ENCODE assay signal across 11 cellular contexts in the genomic region with DNA sequence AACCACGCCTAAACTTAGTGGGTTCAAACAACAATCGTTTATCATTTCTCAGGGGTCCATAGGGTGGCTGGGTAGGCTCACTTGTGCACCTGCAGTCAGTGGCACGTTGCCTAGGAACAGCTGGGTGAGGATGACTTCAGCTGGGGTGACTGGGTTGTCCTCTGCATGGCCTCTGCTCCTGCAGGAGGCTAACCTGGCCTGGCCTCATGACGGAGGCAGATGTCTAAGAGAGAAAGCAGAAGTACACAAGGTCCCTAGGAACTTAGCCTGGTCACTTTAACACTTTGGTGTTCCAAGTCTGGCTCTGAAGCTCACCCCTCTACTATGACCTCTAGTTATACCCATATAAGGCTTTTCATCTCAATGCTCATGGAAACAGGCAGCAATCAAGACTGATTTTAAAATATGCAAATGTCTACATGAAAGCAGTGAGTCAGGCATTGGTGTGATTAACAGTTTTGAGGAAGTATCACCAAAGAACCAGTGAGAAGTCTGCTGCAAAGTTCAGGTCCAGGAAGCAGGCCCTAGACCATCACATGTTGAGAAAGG. TPM values are rescaled to one million over a fixed set of nuclear protein-coding genes. Genes with fewer than 3 reads are reported as not detected.
DNase-seq lines count a peak whose midpoint lies in the region; ATAC-seq and TF ChIP-seq lines count a peak whose summit lies in the region.
"Had no signal": no experiment of that assay in that cellular context is flagged by ENCODE, and none has a peak within 500 bp of the region (broad histone marks: within the 10 kb centered on the region; RNA-seq: fewer than 3 reads in every experiment).

No MANE protein-coding gene starts in this region.

- ATAC-seq in HG02759 (IDR thresholded peaks at IDR 0.05; ENCODE audit: unreplicated experiment) (peak; percentile 88), sciatic nerve (peak; percentile 46)
- ATAC-seq: A549 had no signal

- peak; percentile 20 for DNase-seq in activated CD4-positive, alpha-beta T cell treated with anti-CD3 and anti-CD28 coated beads for 48 hours
- DNase-seq in activated CD4-positive, alpha-beta T cell treated with anti-CD3 and anti-CD28 coated beads, Interleukin-2, amount 10 ng/mL, durations not matched to agents 7 days and 5 days: no peak
- DNase-seq in NB4 (ENCODE audit: low read depth) (peak; percentile 57), sciatic nerve (ENCODE audit: low spot score) (no peak), RWPE1 (ENCODE audit: low spot score) (no peak), glutamatergic neuron (no peak), NCI-H128 (lab: John Stamatoyannopoulos, UW; ENCODE audit: unreplicated experiment) (no peak)
- DNase-seq: psoas muscle had no signal

- no peaks in the 10 kb centered on the region for H3K27me3 Mint-ChIP-seq in activated CD4-positive, alpha-beta T cell treated with anti-CD3 and anti-CD28 coated beads, Interleukin-2, amount 10 ng/mL, durations not matched to agents 7 days and 5 days
- peaks cover 2% of the 10 kb centered on the region for H3K27me3 Mint-ChIP-seq in glutamatergic neuron (ENCODE audit: unreplicated experiment)
- H3K27me3 Mint-ChIP-seq: type B pancreatic cell had no signal

- no peak overlapping the region for H3K27ac ChIP-seq in RWPE1
- H3K27ac ChIP-seq: A549, psoas muscle had no signal

- CTCF ChIA-PET in activated CD4-positive, alpha-beta T cell treated with anti-CD3 and anti-CD28 coated beads, Interleukin-2, amount 10 ng/mL, durations not matched to agents 7 days and 5 days (lab: Charles Lee): no interaction called here
- CTCF ChIA-PET in RWPE1 (lab: Yijun Ruan, JAX): interaction anchor here (0.7 to 0.8 kb wide), 2 partner anchors 517 to 627 kb away, joined by 3 to 4 read pairs; no protein-coding TSS in a partner anchor

- no peak for TF ChIP-seq POLR2A in NB4 (IDR thresholded peaks at IDR 0.05; ENCODE audit: extremely low read depth, insufficient read length)

- no peak for TF ChIP-seq CTCF in NB4 (IDR thresholded peaks at IDR 0.05; ENCODE audit: low read depth, low read length)
- no peak for TF ChIP-seq CTCF in RWPE1 (conservative IDR thresholded peaks at IDR 0.05; ENCODE audit: low read depth)
- TF ChIP-seq CTCF in glutamatergic neuron (IDR thresholded peaks at IDR 0.05; ENCODE audit: partially characterized antibody, unreplicated experiment): no peak

- H3K4me3 ChIP-seq in NB4 (ENCODE audit: low read depth, low read length): no peak overlapping the region
- H3K4me3 ChIP-seq: A549, psoas muscle had no signal

- POLR2A ChIA-PET in activated CD4-positive, alpha-beta T cell treated with anti-CD3 and anti-CD28 coated beads, Interleukin-2, amount 10 ng/mL, durations not matched to agents 7 days and 5 days (lab: Charles Lee): no interaction called here
- POLR2A ChIA-PET in RWPE1 (lab: Yijun Ruan, JAX; ENCODE audit: low non-redundant PET): no interaction called here

- no peaks in the 10 kb centered on the region for H3K4me1 Mint-ChIP-seq in activated CD4-positive, alpha-beta T cell treated with anti-CD3 and anti-CD28 coated beads, Interleukin-2, amount 10 ng/mL, durations not matched to agents 7 days and 5 days
- no peaks in the 10 kb centered on the region for H3K4me1 Mint-ChIP-seq in glutamatergic neuron (ENCODE audit: low read depth, unreplicated experiment)

- no peaks in the 10 kb centered on the region for H3K9me3 Mint-ChIP-seq in activated CD4-positive, alpha-beta T cell treated with anti-CD3 and anti-CD28 coated beads, Interleukin-2, amount 10 ng/mL, durations not matched to agents 7 days and 5 days
- no peaks in the 10 kb centered on the region for H3K9me3 Mint-ChIP-seq in glutamatergic neuron (ENCODE audit: unreplicated experiment)
- H3K9me3 Mint-ChIP-seq: type B pancreatic cell had no signal

- H3K27ac Mint-ChIP-seq in activated CD4-positive, alpha-beta T cell treated with anti-CD3 and anti-CD28 coated beads, Interleukin-2, amount 10 ng/mL, durations not matched to agents 7 days and 5 days: no peak overlapping the region
- H3K27ac Mint-ChIP-seq in glutamatergic neuron (ENCODE audit: unreplicated experiment): no peak overlapping the region
- H3K27ac Mint-ChIP-seq: type B pancreatic cell had no signal

- no peaks in the 10 kb centered on the region for H3K36me3 Mint-ChIP-seq in activated CD4-positive, alpha-beta T cell treated with anti-CD3 and anti-CD28 coated beads, Interleukin-2, amount 10 ng/mL, durations not matched to agents 7 days and 5 days (ENCODE audit: low read depth)
- H3K36me3 Mint-ChIP-seq in glutamatergic neuron (ENCODE audit: unreplicated experiment): no peaks in the 10 kb centered on the region

- intact Hi-C loops in sciatic nerve (cut with DNase I): no loop called here

- H3K4me3 Mint-ChIP-seq in activated CD4-positive, alpha-beta T cell treated with anti-CD3 and anti-CD28 coated beads, Interleukin-2, amount 10 ng/mL, durations not matched to agents 7 days and 5 days: no peak overlapping the region
- H3K4me3 Mint-ChIP-seq in glutamatergic neuron (ENCODE audit: unreplicated experiment): no peak overlapping the region
- H3K4me3 Mint-ChIP-seq: type B pancreatic cell had no signal

RNA-seq across cellular contexts. Expression of a gene that starts 10.8 kb away (rescaled TPM):
- not detected for total RNA-seq in activated CD4-positive, alpha-beta T cell treated with anti-CD3 and anti-CD28 coated beads, Interleukin-2, amount 10 ng/mL, durations not matched to agents 7 days and 5 days
- total RNA-seq in sciatic nerve (27.2 TPM), glutamatergic neuron (ENCODE audit: unreplicated experiment) (not detected)

RNA-seq across cellular contexts. Expression of a gene that starts 17.7 kb away (rescaled TPM):
- total RNA-seq in activated CD4-positive, alpha-beta T cell treated with anti-CD3 and anti-CD28 coated beads, Interleukin-2, amount 10 ng/mL, durations not matched to agents 7 days and 5 days: 10 to 100 TPM; 33.1 to 34.7 TPM
- total RNA-seq in sciatic nerve: 52.3 TPM
- 1.5 TPM for total RNA-seq in glutamatergic neuron (ENCODE audit: unreplicated experiment)

Comparison
In these comparisons a context has a peak if more than half of its experiments do, and no peak if none do; other contexts are left out.
1. DNase-seq: peak in activated CD4-positive, alpha-beta T cell treated with anti-CD3 and anti-CD28 coated beads for 48 hours (single experiment) and NB4 (single experiment); none in activated CD4-positive, alpha-beta T cell treated with anti-CD3 and anti-CD28 coated beads, Interleukin-2, amount 10 ng/mL, durations not matched to agents 7 days and 5 days (single experiment), sciatic nerve (single experiment), RWPE1 (single experiment), glutamatergic neuron (single experiment) and NCI-H128 (single experiment).
2. RNA of a gene that starts 10.8 kb away (total RNA-seq): 27.2 TPM in sciatic nerve (single experiment); not detected in glutamatergic neuron (single experiment) and not detected in activated CD4-positive, alpha-beta T cell treated with anti-CD3 and anti-CD28 coated beads, Interleukin-2, amount 10 ng/mL, durations not matched to agents 7 days and 5 days; every median in the first group is over 10 times any median in the second.
3. RNA of a gene that starts 17.7 kb away (total RNA-seq): 52.3 TPM in sciatic nerve (single experiment) and 33.1 to 34.7 TPM in activated CD4-positive, alpha-beta T cell treated with anti-CD3 and anti-CD28 coated beads, Interleukin-2, amount 10 ng/mL, durations not matched to agents 7 days and 5 days; 1.5 TPM in glutamatergic neuron (single experiment); every median in the first group is over 10 times any median in the second.